8 cellular contexts compared by ENCODE assay signal in the genomic region with DNA sequence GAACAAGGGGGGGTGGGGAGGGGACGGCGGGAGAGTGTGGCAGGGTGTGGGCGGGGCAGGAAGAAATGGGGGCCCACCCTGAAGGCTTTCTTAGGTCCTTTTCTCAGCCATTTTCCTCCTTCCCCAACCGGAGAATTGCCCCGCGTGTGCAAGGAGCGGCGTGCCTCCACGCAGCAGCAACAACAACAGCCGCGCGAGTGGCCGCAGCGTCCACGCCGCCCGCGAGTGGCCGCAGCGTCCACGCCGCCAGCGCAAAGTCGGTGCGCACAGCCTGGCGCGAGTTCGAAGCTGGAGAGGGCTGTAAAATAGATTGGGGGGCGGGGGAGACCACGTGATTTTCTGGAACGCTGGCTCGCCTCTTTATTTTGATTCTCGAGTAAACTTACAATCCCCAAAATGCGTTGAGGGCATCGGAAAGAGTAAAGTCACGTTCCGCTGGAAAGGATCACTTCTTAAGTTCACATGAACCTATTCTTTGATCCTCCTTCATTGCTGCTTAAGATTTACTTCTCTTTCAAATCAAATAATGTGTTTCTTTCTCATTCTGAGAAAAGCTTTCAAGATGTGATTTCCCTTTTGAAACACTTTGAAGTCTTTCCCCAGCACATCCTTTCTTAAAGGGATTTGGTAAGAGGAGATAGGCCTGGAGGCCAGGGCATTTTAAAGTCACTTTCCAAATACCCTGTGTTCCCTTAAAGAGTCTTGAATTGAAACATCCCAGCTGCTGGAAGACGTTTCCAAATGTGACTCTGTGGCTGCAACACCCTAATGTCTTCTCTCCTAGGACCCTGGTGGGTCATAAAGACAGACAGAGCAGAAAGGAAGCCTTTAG.
DNase-seq lines count a peak whose midpoint lies in the region; ATAC-seq and TF ChIP-seq lines count a peak whose summit lies in the region.

No MANE protein-coding gene starts in this region.

- H3K27ac ChIP-seq in right atrium auricular region, result peak overlapping the region; percentile 70
- peak overlapping the region; percentile 37 for H3K27ac ChIP-seq in smooth muscle cell (ENCODE audit: low read depth)

- H3K9me3 ChIP-seq in right atrium auricular region (no peaks in the 10 kb centered on the region), smooth muscle cell (replicated peaks; ENCODE audit: low read depth) (no peaks in the 10 kb centered on the region)

- H3K9ac ChIP-seq in smooth muscle cell (ENCODE audit: low read depth), result peak overlapping the region; percentile 47

- no peaks in the 10 kb centered on the region for H4K20me1 ChIP-seq in smooth muscle cell (ENCODE audit: low read depth)

- peak; percentile 19 for ATAC-seq in HG02852 (IDR thresholded peaks at IDR 0.05; ENCODE audit: unreplicated experiment)

- H3K36me3 ChIP-seq in right atrium auricular region, result no peaks in the 10 kb centered on the region
- no peaks in the 10 kb centered on the region for H3K36me3 ChIP-seq in smooth muscle cell (ENCODE audit: low read depth)

- H2AFZ ChIP-seq in smooth muscle cell (ENCODE audit: low read depth), result peak overlapping the region; percentile 97

- 32% methylated on average over 35 of the region's 38 CpGs for WGBS in smooth muscle cell (ENCODE audit: low lambda C conversion rate)

- H3K4me1 ChIP-seq in right atrium auricular region (peaks cover 0 to 18% of the 10 kb centered on the region in 2 donors), smooth muscle cell (ENCODE audit: low read depth) (peaks cover 43% of the 10 kb centered on the region)

- peak overlapping the region; percentile 83 for H3K4me2 ChIP-seq in smooth muscle cell

- peak overlapping the region; percentile 26 to 55 for H3K4me3 ChIP-seq in right atrium auricular region
- peak overlapping the region; percentile 51 for H3K4me3 ChIP-seq in smooth muscle cell

- TF ChIP-seq CTCF in right atrium auricular region (IDR thresholded peaks at IDR 0.05), result no peak
- no peak for TF ChIP-seq CTCF in smooth muscle cell (IDR thresholded peaks at IDR 0.05; ENCODE audit: borderline replicate concordance, insufficient read depth, poor library complexity, severe bottlenecking)

- H3K79me2 ChIP-seq in smooth muscle cell (ENCODE audit: low read depth), result no peaks in the 10 kb centered on the region

- H3F3A ChIP-seq in smooth muscle cell (ENCODE audit: low read depth), result peaks cover 22% of the 10 kb centered on the region

- peak; percentile 65 to 70 for DNase-seq in activated T-cell treated with anti-CD3 and anti-CD28 coated beads, Interleukin-2, amount 50 U/mL, for 48 hours
- DNase-seq in right atrium auricular region (ENCODE audit: low spot score), result no peak
- no peak for DNase-seq in smooth muscle cell (lab: John Stamatoyannopoulos, UW; ENCODE audit: unreplicated experiment)
- no peak for DNase-seq in NCI-H1694 (lab: John Stamatoyannopoulos, UW)
- no peak for DNase-seq in inferior parietal cortex (ENCODE audit: extremely low spot score)
- no peak for DNase-seq in NCI-H2081 (lab: John Stamatoyannopoulos, UW)
- DNase-seq in DMS79 (lab: John Stamatoyannopoulos, UW), result no peak

- no peaks in the 10 kb centered on the region for H3K27me3 ChIP-seq in right atrium auricular region
- no peaks in the 10 kb centered on the region for H3K27me3 ChIP-seq in smooth muscle cell (ENCODE audit: low read depth)

Comparison
In these comparisons a context has a peak if more than half of its experiments do, and no peak if none do; other contexts are left out.
1. DNase-seq: peak in activated T-cell treated with anti-CD3 and anti-CD28 coated beads, Interleukin-2, amount 50 U/mL, for 48 hours (2 of 2); none in right atrium auricular region (single experiment), smooth muscle cell (single experiment), NCI-H1694 (single experiment), inferior parietal cortex (single experiment), NCI-H2081 (0 of 2) and DMS79 (single experiment).